Comparison of ENCODE assay signal across 5 cellular contexts in genomic region chr16:32647562-32647961, GRCh38. TPM values are rescaled to one million over a fixed set of nuclear protein-coding genes. Genes with fewer than 3 reads are reported as not detected.
"Had no signal": no experiment of that assay in that cellular context is flagged by ENCODE, and none has a peak within 500 bp of the region (broad histone marks: within the 10 kb centered on the region; RNA-seq: fewer than 3 reads in every experiment).

No MANE protein-coding gene starts in this region.

RNA-seq across cellular contexts. Expression of gene TP53TG3, which starts 28.4 kb away (rescaled TPM):
- total RNA-seq: LHCN-M2, MCF 10A, OCI-LY7, PC-3, SK-MEL-5 had no signal
